ENCODE assay signal across 1 cellular context in genomic region chr14:98819132-98819866, GRCh38.
A peak's percentile ranks its signal among the peaks of the same experiment; 100 is the strongest.
TF ChIP-seq lines count a peak whose summit lies in the region.

No MANE protein-coding gene starts in this region.

TF ChIP-seq in GM23338, 12 proteins besides CTCF, POLR2A, EP300 and RAD21 (continued from another document):
- TF ChIP-seq, protein P1, sequence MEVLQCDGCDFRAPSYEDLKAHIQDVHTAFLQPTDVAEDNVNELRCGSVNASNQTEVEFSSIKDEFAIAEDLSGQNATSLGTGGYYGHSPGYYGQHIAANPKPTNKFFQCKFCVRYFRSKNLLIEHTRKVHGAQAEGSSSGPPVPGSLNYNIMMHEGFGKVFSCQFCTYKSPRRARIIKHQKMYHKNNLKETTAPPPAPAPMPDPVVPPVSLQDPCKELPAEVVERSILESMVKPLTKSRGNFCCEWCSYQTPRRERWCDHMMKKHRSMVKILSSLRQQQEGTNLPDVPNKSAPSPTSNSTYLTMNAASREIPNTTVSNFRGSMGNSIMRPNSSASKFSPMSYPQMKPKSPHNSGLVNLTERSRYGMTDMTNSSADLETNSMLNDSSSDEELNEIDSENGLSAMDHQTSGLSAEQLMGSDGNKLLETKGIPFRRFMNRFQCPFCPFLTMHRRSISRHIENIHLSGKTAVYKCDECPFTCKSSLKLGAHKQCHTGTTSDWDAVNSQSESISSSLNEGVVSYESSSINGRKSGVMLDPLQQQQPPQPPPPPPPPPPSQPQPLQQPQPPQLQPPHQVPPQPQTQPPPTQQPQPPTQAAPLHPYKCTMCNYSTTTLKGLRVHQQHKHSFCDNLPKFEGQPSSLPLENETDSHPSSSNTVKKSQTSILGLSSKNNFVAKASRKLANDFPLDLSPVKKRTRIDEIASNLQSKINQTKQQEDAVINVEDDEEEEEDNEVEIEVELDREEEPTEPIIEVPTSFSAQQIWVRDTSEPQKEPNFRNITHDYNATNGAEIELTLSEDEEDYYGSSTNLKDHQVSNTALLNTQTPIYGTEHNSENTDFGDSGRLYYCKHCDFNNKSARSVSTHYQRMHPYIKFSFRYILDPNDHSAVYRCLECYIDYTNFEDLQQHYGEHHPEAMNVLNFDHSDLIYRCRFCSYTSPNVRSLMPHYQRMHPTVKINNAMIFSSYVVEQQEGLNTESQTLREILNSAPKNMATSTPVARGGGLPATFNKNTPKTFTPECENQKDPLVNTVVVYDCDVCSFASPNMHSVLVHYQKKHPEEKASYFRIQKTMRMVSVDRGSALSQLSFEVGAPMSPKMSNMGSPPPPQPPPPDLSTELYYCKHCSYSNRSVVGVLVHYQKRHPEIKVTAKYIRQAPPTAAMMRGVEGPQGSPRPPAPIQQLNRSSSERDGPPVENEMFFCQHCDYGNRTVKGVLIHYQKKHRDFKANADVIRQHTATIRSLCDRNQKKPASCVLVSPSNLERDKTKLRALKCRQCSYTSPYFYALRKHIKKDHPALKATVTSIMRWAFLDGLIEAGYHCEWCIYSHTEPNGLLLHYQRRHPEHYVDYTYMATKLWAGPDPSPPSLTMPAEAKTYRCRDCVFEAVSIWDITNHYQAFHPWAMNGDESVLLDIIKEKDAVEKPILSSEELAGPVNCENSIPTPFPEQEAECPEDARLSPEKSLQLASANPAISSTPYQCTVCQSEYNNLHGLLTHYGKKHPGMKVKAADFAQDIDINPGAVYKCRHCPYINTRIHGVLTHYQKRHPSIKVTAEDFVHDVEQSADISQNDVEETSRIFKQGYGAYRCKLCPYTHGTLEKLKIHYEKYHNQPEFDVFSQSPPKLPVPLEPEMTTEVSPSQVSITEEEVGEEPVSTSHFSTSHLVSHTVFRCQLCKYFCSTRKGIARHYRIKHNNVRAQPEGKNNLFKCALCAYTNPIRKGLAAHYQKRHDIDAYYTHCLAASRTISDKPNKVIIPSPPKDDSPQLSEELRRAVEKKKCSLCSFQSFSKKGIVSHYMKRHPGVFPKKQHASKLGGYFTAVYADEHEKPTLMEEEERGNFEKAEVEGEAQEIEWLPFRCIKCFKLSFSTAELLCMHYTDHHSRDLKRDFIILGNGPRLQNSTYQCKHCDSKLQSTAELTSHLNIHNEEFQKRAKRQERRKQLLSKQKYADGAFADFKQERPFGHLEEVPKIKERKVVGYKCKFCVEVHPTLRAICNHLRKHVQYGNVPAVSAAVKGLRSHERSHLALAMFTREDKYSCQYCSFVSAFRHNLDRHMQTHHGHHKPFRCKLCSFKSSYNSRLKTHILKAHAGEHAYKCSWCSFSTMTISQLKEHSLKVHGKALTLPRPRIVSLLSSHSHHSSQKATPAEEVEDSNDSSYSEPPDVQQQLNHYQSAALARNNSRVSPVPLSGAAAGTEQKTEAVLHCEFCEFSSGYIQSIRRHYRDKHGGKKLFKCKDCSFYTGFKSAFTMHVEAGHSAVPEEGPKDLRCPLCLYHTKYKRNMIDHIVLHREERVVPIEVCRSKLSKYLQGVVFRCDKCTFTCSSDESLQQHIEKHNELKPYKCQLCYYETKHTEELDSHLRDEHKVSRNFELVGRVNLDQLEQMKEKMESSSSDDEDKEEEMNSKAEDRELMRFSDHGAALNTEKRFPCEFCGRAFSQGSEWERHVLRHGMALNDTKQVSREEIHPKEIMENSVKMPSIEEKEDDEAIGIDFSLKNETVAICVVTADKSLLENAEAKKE (CRISPR knock-in tag; IDR thresholded peaks at IDR 0.05), result peak; percentile 91
TF ChIP-seq in GM23338: peak in this region for 4.
